Comparison of ENCODE assay signal across 26 cellular contexts in the genomic region with DNA sequence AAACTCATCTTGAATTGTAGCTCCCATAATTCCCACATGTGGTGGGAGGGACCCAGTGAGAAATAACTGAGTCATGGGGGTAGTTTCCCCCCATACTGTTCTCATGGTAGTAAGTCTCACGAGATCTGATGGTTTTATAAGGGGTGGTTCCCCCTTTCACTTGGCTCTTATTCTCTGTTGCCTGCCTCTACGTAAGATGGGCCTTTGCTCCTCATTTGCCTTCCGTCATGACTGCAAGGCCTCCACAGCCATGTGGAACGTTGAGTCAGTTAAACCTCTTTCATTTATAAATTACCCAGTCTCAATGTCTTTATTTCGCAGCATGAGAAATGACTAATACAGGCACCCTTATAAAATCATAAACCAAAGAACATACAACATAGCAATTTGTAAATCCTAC.
"Had no signal": no experiment of that assay in that cellular context is flagged by ENCODE, and none has a peak within 500 bp of the region (broad histone marks: within the 10 kb centered on the region; RNA-seq: fewer than 3 reads in every experiment).

No MANE protein-coding gene starts in this region.

- H3K27ac ChIP-seq: ascending aorta, brain microvascular endothelial cell, esophagus squamous epithelium, left lung, lower lobe of right lung, thyroid gland, upper lobe of right lung had no signal

- DNase-seq: activated CD4-positive, alpha-beta T cell treated with anti-CD3 and anti-CD28 coated beads for 36 hours; activated CD4-positive, alpha-beta T cell treated with anti-CD3 and anti-CD28 coated beads, Interleukin-2, amount 50 U/mL, for 4 hours; activated CD4-positive, CD25-positive, alpha-beta regulatory T cell; activated CD8-positive, alpha-beta memory T cell treated with anti-CD3 and anti-CD28 coated beads for 24 hours; activated gamma-delta T cell; activated naive CD4-positive, alpha-beta T cell treated with anti-CD3 and anti-CD28 coated beads, Interleukin-2, amount 10 ng/mL, durations not matched to agents 7 days and 5 days; activated naive CD8-positive, alpha-beta T cell treated with anti-CD3 and anti-CD28 coated beads, Interleukin-2, amount 10 ng/mL, durations not matched to agents 7 days and 5 days; activated T-cell treated with anti-CD3 and anti-CD28 coated beads, Interleukin-2, amount 50 U/mL, for 1 hour; brain microvascular endothelial cell; caudate nucleus; esophagus squamous epithelium; foreskin melanocyte; left lung; lower lobe of right lung; mesenchymal stem cell; stimulated activated CD4-positive, alpha-beta T cell treated with anti-CD3 and anti-CD28 coated beads, Interleukin-1b, Interleukin-23, amount 100 ng/mL, for 48 hours; stimulated activated naive CD8-positive, alpha-beta T cell treated with anti-CD3 and anti-CD28 coated beads, Interleukin-15, amount 100 ng/mL, for 72 hours; substantia nigra; T-helper 2 cell; thyroid gland; upper lobe of right lung had no signal

- H3K4me3 ChIP-seq: ascending aorta, esophagus squamous epithelium, left lung, lower lobe of right lung, smooth muscle cell, thyroid gland, upper lobe of right lung had no signal

- ATAC-seq: activated CD4-positive, alpha-beta T cell treated with anti-CD3 and anti-CD28 coated beads for 36 hours; left lung; lower lobe of right lung; natural killer cell treated with Interleukin-12 subunit alpha and Interleukin-12 subunit beta and Interleukin-15 and Interleukin-18, amount 100 ng/mL, for 72 hours; sciatic nerve; SK-N-SH treated with all-trans-retinoic acid at 6 μM for 48 hours; stimulated activated naive CD8-positive, alpha-beta T cell treated with anti-CD3 and anti-CD28 coated beads, Interleukin-15, amount 100 ng/mL, for 72 hours; upper lobe of right lung had no signal

- H3K9me3 ChIP-seq: ascending aorta, esophagus squamous epithelium, left lung, lower lobe of right lung, thyroid gland, upper lobe of right lung had no signal

- H3K27me3 ChIP-seq: ascending aorta, brain microvascular endothelial cell, esophagus squamous epithelium, left lung, thyroid gland, upper lobe of right lung had no signal

- H3K4me2 ChIP-seq: smooth muscle cell had no signal

- H3K9me3 Mint-ChIP-seq: natural killer cell treated with Interleukin-12 subunit alpha and Interleukin-12 subunit beta and Interleukin-15 and Interleukin-18, amount 100 ng/mL, for 72 hours had no signal

- H3K27ac Mint-ChIP-seq: activated CD4-positive, alpha-beta T cell treated with anti-CD3 and anti-CD28 coated beads for 36 hours; activated naive CD4-positive, alpha-beta T cell treated with anti-CD3 and anti-CD28 coated beads, Interleukin-2, amount 10 ng/mL, durations not matched to agents 7 days and 5 days; activated naive CD8-positive, alpha-beta T cell treated with anti-CD3 and anti-CD28 coated beads, Interleukin-2, amount 10 ng/mL, durations not matched to agents 7 days and 5 days; natural killer cell treated with Interleukin-12 subunit alpha and Interleukin-12 subunit beta and Interleukin-15 and Interleukin-18, amount 100 ng/mL, for 72 hours; stimulated activated naive CD8-positive, alpha-beta T cell treated with anti-CD3 and anti-CD28 coated beads, Interleukin-15, amount 100 ng/mL, for 72 hours had no signal

- H3K36me3 ChIP-seq: ascending aorta, brain microvascular endothelial cell, esophagus squamous epithelium, left lung, lower lobe of right lung, thyroid gland, upper lobe of right lung had no signal

- H3K4me3 Mint-ChIP-seq: activated CD4-positive, alpha-beta T cell treated with anti-CD3 and anti-CD28 coated beads for 36 hours; activated naive CD4-positive, alpha-beta T cell treated with anti-CD3 and anti-CD28 coated beads, Interleukin-2, amount 10 ng/mL, durations not matched to agents 7 days and 5 days; activated naive CD8-positive, alpha-beta T cell treated with anti-CD3 and anti-CD28 coated beads, Interleukin-2, amount 10 ng/mL, durations not matched to agents 7 days and 5 days; natural killer cell treated with Interleukin-12 subunit alpha and Interleukin-12 subunit beta and Interleukin-15 and Interleukin-18, amount 100 ng/mL, for 72 hours; stimulated activated naive CD8-positive, alpha-beta T cell treated with anti-CD3 and anti-CD28 coated beads, Interleukin-15, amount 100 ng/mL, for 72 hours had no signal

- H3K27me3 Mint-ChIP-seq: activated CD4-positive, alpha-beta T cell treated with anti-CD3 and anti-CD28 coated beads for 36 hours; activated naive CD4-positive, alpha-beta T cell treated with anti-CD3 and anti-CD28 coated beads, Interleukin-2, amount 10 ng/mL, durations not matched to agents 7 days and 5 days; activated naive CD8-positive, alpha-beta T cell treated with anti-CD3 and anti-CD28 coated beads, Interleukin-2, amount 10 ng/mL, durations not matched to agents 7 days and 5 days; natural killer cell treated with Interleukin-12 subunit alpha and Interleukin-12 subunit beta and Interleukin-15 and Interleukin-18, amount 100 ng/mL, for 72 hours; stimulated activated naive CD8-positive, alpha-beta T cell treated with anti-CD3 and anti-CD28 coated beads, Interleukin-15, amount 100 ng/mL, for 72 hours had no signal
